In the genomic region with DNA sequence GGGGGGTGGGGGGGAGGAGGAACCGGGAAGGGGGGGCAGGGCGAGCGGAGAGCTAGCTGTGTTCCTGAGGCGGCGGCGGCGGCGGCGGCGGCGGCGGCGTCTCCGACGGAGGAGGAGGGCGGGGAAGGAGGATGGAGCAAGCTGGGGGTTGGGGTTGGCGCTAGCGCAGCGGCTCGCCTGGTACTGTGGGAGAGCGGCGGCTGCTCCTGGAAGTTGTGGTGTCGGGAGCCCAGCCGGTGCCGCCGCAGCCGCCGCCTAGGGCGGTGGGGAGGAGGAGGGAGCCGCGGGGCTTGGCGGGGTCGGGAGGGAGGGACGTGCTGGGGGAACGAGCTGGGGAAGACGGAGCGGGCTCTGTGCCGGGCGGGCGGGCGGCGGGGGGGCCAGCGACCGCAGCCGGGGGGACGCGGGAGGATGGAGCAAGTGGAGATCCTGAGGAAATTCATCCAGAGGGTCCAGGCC, we compare ENCODE assay signal across 1 cellular context.
TF ChIP-seq lines count a peak whose summit lies in the region.

Gene PTPN12, plus strand, starts transcription at position 160 of the 459 bp plus-strand sequence. Its CDS starts 252 bp downstream, at position 412.

TF ChIP-seq in HepG2, 621 proteins besides CTCF, POLR2A, EP300 and RAD21 (continued from another document):
- 0 out of 2 replicates have a peak, but pooled peaks have one; percentile 42 for TF ChIP-seq MAZ (IDR thresholded peaks at IDR 0.05; ENCODE audit: borderline replicate concordance, low read depth, low read length)
- no peak for TF ChIP-seq MAZ (CRISPR knock-in tag; IDR thresholded peaks at IDR 0.05; ENCODE audit: low read depth)
- no peak for TF ChIP-seq MTA3 (CRISPR knock-in tag; IDR thresholded peaks at IDR 0.05)
- TF ChIP-seq RARG (CRISPR knock-in tag; IDR thresholded peaks at IDR 0.05; ENCODE audit: low read depth), result no peak
